24 cellular contexts compared by ENCODE assay signal in genomic region chr2:216366777-216367465, GRCh38. TPM values are rescaled to one million over a fixed set of nuclear protein-coding genes. Genes with fewer than 3 reads are reported as not detected.
DNase-seq lines count a peak whose midpoint lies in the region; ATAC-seq, FAIRE-seq and TF ChIP-seq lines count a peak whose summit lies in the region.
"Had no signal": no experiment of that assay in that cellular context is flagged by ENCODE, and none has a peak within 500 bp of the region (broad histone marks: within the 10 kb centered on the region; RNA-seq: fewer than 3 reads in every experiment).

No MANE protein-coding gene starts in this region.

- no peak overlapping the region for H3K4me2 ChIP-seq in endothelial cell of umbilical vein (ENCODE audit: insufficient read depth, low read length)
- peak overlapping the region; percentile 77 for H3K4me2 ChIP-seq in neural cell (ENCODE audit: low read length)

- H3K27me3 ChIP-seq in endothelial cell of umbilical vein (ENCODE audit: control insufficient read depth in 2 of 2, insufficient read depth in 2 of 2, low read length in 2 of 2), result no peaks in the 10 kb centered on the region
- H3K27me3 ChIP-seq in neural cell (ENCODE audit: insufficient read depth, low read depth, low read length), result no peaks in the 10 kb centered on the region
- peaks cover 53% of the 10 kb centered on the region for H3K27me3 ChIP-seq in transverse colon
- H3K27me3 ChIP-seq in aorta (ENCODE audit: control insufficient read depth in 1 of 2, insufficient read depth in 2 of 2, low read length in 1 of 2), result peaks cover 0 to 2% of the 10 kb centered on the region in 2 donors

- POLR2A ChIA-PET in HEK293 (lab: Yijun Ruan, JAX), result no interaction called here
- POLR2A ChIA-PET in endothelial cell of umbilical vein (lab: Charles Lee), result no interaction called here

- ATAC-seq in aorta (ENCODE audit: low FRiP score), result no peak
- ATAC-seq: activated T-cell treated with anti-CD3 and anti-CD28 coated beads, Interleukin-2, amount 50 U/mL, for 72 hours; stimulated activated memory B cell treated with anti-CD40 and anti-IgM and Interleukin-4, amounts not matched to agents 10 μg/mL and 1 μg/mL and 100 μg/mL, for 72 hours; WTC11 had no signal

- no peak overlapping the region for H3K27ac ChIP-seq in HEK293 (ENCODE audit: extremely low read depth, low read depth, low read length)
- no peak overlapping the region for H3K27ac ChIP-seq in endothelial cell of umbilical vein (ENCODE audit: insufficient read depth, low read depth, low read length)
- peak overlapping the region; percentile 19 for H3K27ac ChIP-seq in neural cell (ENCODE audit: low read length)
- H3K27ac ChIP-seq in transverse colon, result no peak overlapping the region
- H3K27ac ChIP-seq in aorta (ENCODE audit: low read depth in 1 of 2, low read length in 2 of 2), result no peak overlapping the region
- H3K27ac ChIP-seq: parathyroid adenoma, Peyer's patch had no signal

- 43 to 49% methylated on average over 5 of the region's 5 CpGs for WGBS in transverse colon (ENCODE audit: low coverage in 1 of 2), 2 donors
- WGBS in aorta, 2 donors, result 50 to 52% methylated on average over 5 of the region's 5 CpGs

- no peak for TF ChIP-seq CTCF in HEK293 (tag by site-specific recombination; IDR thresholded peaks at IDR 0.05)
- no peak for TF ChIP-seq CTCF in endothelial cell of umbilical vein (IDR thresholded peaks at IDR 0.05; ENCODE audit: extremely low read depth in 1 of 2, insufficient read depth in 1 of 2, low read depth in 1 of 2, low read length in 2 of 2)
- TF ChIP-seq CTCF in neural cell (IDR thresholded peaks at IDR 0.05; ENCODE audit: poor library complexity, severe bottlenecking), result no peak
- no peak for TF ChIP-seq CTCF in transverse colon (IDR thresholded peaks at IDR 0.05)

- peaks cover 3% of the 10 kb centered on the region; the same call in 1 of the 2 replicates for H3K4me1 ChIP-seq in HEK293 (ENCODE audit: control insufficient read depth, insufficient read depth, low read length)
- H3K4me1 ChIP-seq in endothelial cell of umbilical vein (ENCODE audit: control insufficient read depth, extremely low read depth, insufficient read depth, low read length), result peaks cover 51% of the 10 kb centered on the region
- peaks cover 0 to 9% (median 6%) of the 10 kb centered on the region in 4 donors for H3K4me1 ChIP-seq in transverse colon
- no peaks in the 10 kb centered on the region for H3K4me1 ChIP-seq in aorta (ENCODE audit: control insufficient read depth in 1 of 2, insufficient read depth in 2 of 2, low read length in 2 of 2)

- H4K20me1 ChIP-seq in endothelial cell of umbilical vein (replicated peaks; ENCODE audit: control insufficient read depth, extremely low read depth, insufficient read depth, low read length) (peaks cover 2% of the 10 kb centered on the region), neural cell (ENCODE audit: insufficient read depth) (no peaks in the 10 kb centered on the region)

- DNase-seq in amniotic epithelial cell (ENCODE audit: low read depth), result peak; percentile 26
- DNase-seq in endothelial cell of umbilical vein (ENCODE audit: low read depth, low spot score), result no peak
- DNase-seq in transverse colon, result no peak
- no peak for DNase-seq in stimulated activated CD4-positive, alpha-beta T cell treated with anti-CD3 and anti-CD28 coated beads, Interleukin-15, amount 100 ng/mL, for 24 hours
- no peak for DNase-seq in hypothalamus (lab: John Stamatoyannopoulos, UW)
- no peak for DNase-seq in aorta
- DNase-seq: activated naive CD4-positive, alpha-beta T cell; activated T-cell treated with anti-CD3 and anti-CD28 coated beads, Interleukin-2, amount 50 U/mL, for 72 hours; amygdala; CD4-positive, alpha-beta T cell; central memory CD4-positive, alpha-beta T cell; head of caudate nucleus; NCI-H1092; NCI-H187; nephron progenitor cell; Peyer's patch; SHP77 treated with DMSO at 0.1 percent for 48 hours; stimulated activated CD4-positive, alpha-beta T cell treated with anti-CD3 and anti-CD28 coated beads, Interleukin-4, amount 100 ng/mL, for 4 hours had no signal

- H3K9ac ChIP-seq in endothelial cell of umbilical vein (replicated peaks; ENCODE audit: extremely low read depth, insufficient read depth, low read length) (no peak overlapping the region), neural cell (ENCODE audit: low read length) (peak overlapping the region; percentile 47)
- H3K9ac ChIP-seq: parathyroid adenoma had no signal

- BruUV-seq in endothelial cell of umbilical vein (replicated peaks; lab: Mats Ljungman, UMichigan), result no TSS peak

- dilution Hi-C loops in endothelial cell of umbilical vein (cut with MboI; ENCODE audit: extremely low pct_ligation_motif_present, low sequenced_read_pairs), result no loop called here

- H3K79me2 ChIP-seq in endothelial cell of umbilical vein (ENCODE audit: control insufficient read depth, insufficient read depth, low read length), result peaks cover 29% of the 10 kb centered on the region
- peaks cover 15% of the 10 kb centered on the region for H3K79me2 ChIP-seq in neural cell (replicated peaks; ENCODE audit: insufficient read depth, low read length)
- H3K79me2 ChIP-seq: parathyroid adenoma had no signal

- peaks cover 4% of the 10 kb centered on the region for H3F3A ChIP-seq in neural cell (ENCODE audit: insufficient read depth, low read length, poor library complexity, severe bottlenecking)

- CTCF ChIA-PET in HEK293 (lab: Yijun Ruan, JAX) (interaction anchor here (0.7 to 1.4 kb wide), 3 partner anchors 35 to 1721 kb away, joined by 3 to 5 read pairs (median 4); no protein-coding TSS in a partner anchor), endothelial cell of umbilical vein (lab: Charles Lee) (interaction anchor here (0.6 to 1.4 kb wide), 10 partner anchors 14 to 149 kb away, joined by 3 to 6 read pairs (median 4); no protein-coding TSS in a partner anchor)

- no peaks in the 10 kb centered on the region for H3K9me3 ChIP-seq in HEK293 (ENCODE audit: control insufficient read depth, insufficient read depth, low read depth, low read length)
- no peaks in the 10 kb centered on the region for H3K9me3 ChIP-seq in endothelial cell of umbilical vein (replicated peaks; ENCODE audit: control insufficient read depth, insufficient read depth, low read length)
- H3K9me3 ChIP-seq in neural cell (ENCODE audit: low read length), result no peaks in the 10 kb centered on the region
- H3K9me3 ChIP-seq in transverse colon, result no peaks in the 10 kb centered on the region
- no peaks in the 10 kb centered on the region for H3K9me3 ChIP-seq in aorta (ENCODE audit: control insufficient read depth, low read length)

- no peaks in the 10 kb centered on the region for H3K9me1 ChIP-seq in endothelial cell of umbilical vein (replicated peaks; ENCODE audit: control insufficient read depth, extremely low read depth, insufficient read depth, low read length)

- in situ Hi-C loops in transverse colon (cut with MboI; ENCODE audit: low pct_ligation_motif_present in 1 of 4, low pct_unique_long_range_greater_than_20kb in 1 of 4, low sequenced_read_pairs in 3 of 4), result no loop called here

- peak; percentile 18 for FAIRE-seq in endothelial cell of umbilical vein (lab: Jason Lieb, UNC)
- FAIRE-seq: D721Med had no signal

- no peak overlapping the region for H3K4me3 ChIP-seq in HEK293 (ENCODE audit: low read depth, low read length)
- H3K4me3 ChIP-seq in endothelial cell of umbilical vein (replicated peaks in 1 of 3; ENCODE audit: insufficient read depth in 1 of 3, low read depth in 1 of 3, low read length in 3 of 3), result no peak overlapping the region
- peak overlapping the region; percentile 95 for H3K4me3 ChIP-seq in neural cell (ENCODE audit: low read length)
- no peak overlapping the region for H3K4me3 ChIP-seq in transverse colon
- H3K4me3 ChIP-seq in aorta (ENCODE audit: low read length in 2 of 2), result no peak overlapping the region
- H3K4me3 ChIP-seq: Peyer's patch had no signal

- TF ChIP-seq EP300 in neural cell (conservative IDR thresholded peaks at IDR 0.05; ENCODE audit: poor library complexity, severe bottlenecking) (no peak), transverse colon (IDR thresholded peaks at IDR 0.05; ENCODE audit: low read depth) (no peak)

- no peak for TF ChIP-seq RAD21 in neural cell (conservative IDR thresholded peaks at IDR 0.05)

- TF ChIP-seq POLR2A in endothelial cell of umbilical vein (IDR thresholded peaks at IDR 0.05; ENCODE audit: low read depth, low read length) (no peak), transverse colon (IDR thresholded peaks at IDR 0.05) (no peak)

- no peak overlapping the region for H2AFZ ChIP-seq in endothelial cell of umbilical vein (ENCODE audit: low read depth, low read length)
- H2AFZ ChIP-seq in neural cell (ENCODE audit: low read depth, low read length), result peak overlapping the region; percentile 27
- H2AFZ ChIP-seq: parathyroid adenoma had no signal

- intact Hi-C loops in endothelial cell of umbilical vein (cut with micrococcal nuclease) (no loop called here), transverse colon (cut with DNase I; ENCODE audit: low total_unique reads) (no loop called here), aorta (cut with DNase I) (no loop called here)

- no peaks in the 10 kb centered on the region for H3K9me2 ChIP-seq in neural cell (ENCODE audit: insufficient read depth, low read length)

- no peaks in the 10 kb centered on the region for H3K36me3 ChIP-seq in HEK293 (ENCODE audit: control insufficient read depth in 2 of 2, insufficient read depth in 1 of 2, low read length in 2 of 2)
- no peaks in the 10 kb centered on the region for H3K36me3 ChIP-seq in endothelial cell of umbilical vein (ENCODE audit: control insufficient read depth in 2 of 2, extremely low read depth in 1 of 2, insufficient read depth in 2 of 2, low read length in 2 of 2)
- no peaks in the 10 kb centered on the region for H3K36me3 ChIP-seq in neural cell (ENCODE audit: insufficient read depth, low read length)
- H3K36me3 ChIP-seq in transverse colon, result no peaks in the 10 kb centered on the region
- no peaks in the 10 kb centered on the region for H3K36me3 ChIP-seq in aorta (ENCODE audit: control insufficient read depth in 1 of 2, insufficient read depth in 2 of 2, low read length in 1 of 2)
- H3K36me3 ChIP-seq: Peyer's patch had no signal

RNA-seq across cellular contexts. Expression of gene MARCHF4, which starts 5.4 kb away (rescaled TPM):
- total RNA-seq in endothelial cell of umbilical vein, result 21.5 and 25.2 TPM in 2 replicates
- 11.3 and 11.7 TPM in 2 replicates for polyA plus RNA-seq in endothelial cell of umbilical vein
- 12.3 and 12.4 TPM in 2 replicates for polyA plus RNA-seq in endothelial cell of umbilical vein (2011; cell fraction: cytosol; rRNA removed)
- polyA plus RNA-seq in endothelial cell of umbilical vein (2011; cell fraction: nucleus; rRNA removed), result 7.8 and 8.5 TPM in 2 replicates
- polyA plus RNA-seq in endothelial cell of umbilical vein (2012), result 21.6 and 29.0 TPM in 2 replicates
- polyA minus RNA-seq in endothelial cell of umbilical vein, result 10.8 and 12.8 TPM in 2 replicates
- polyA minus RNA-seq in endothelial cell of umbilical vein (2011; cell fraction: cytosol; rRNA and poly(A)+ RNA removed), result not detected
- polyA minus RNA-seq in endothelial cell of umbilical vein (2011; cell fraction: nucleus; rRNA and poly(A)+ RNA removed), result 9.0 and 10.9 TPM in 2 replicates
- polyA plus RNA-seq in neural cell, result 10.1 and 13.0 TPM in 2 replicates
- 16.3 and 19.0 TPM in 2 replicates for polyA minus RNA-seq in neural cell
- total RNA-seq in transverse colon, result 1 to 10 TPM in 1 of 4 donors, under 1 TPM in 1, not detected in 2; 0.14 to 1.4 TPM
- under 1 TPM in 1 of 2 donors, not detected in 1; 0.13 TPM for total RNA-seq in aorta
- polyA plus RNA-seq in aorta, result not detected
- total RNA-seq: activated T-cell treated with anti-CD3 and anti-CD28 coated beads, Interleukin-2, amount 50 U/mL, for 72 hours; CD4-positive, alpha-beta T cell had no signal

RNA-seq across cellular contexts. Expression of gene SMARCAL1, which starts 45.4 kb away (rescaled TPM):
- total RNA-seq in endothelial cell of umbilical vein (28.2 and 30.7 TPM in 2 replicates), transverse colon (10 to 100 TPM; 16.9 to 32.2 (median 23.6) TPM), aorta (10 to 100 TPM; 13.9 to 29.8 TPM)
- polyA plus RNA-seq in endothelial cell of umbilical vein (24.5 and 25.4 TPM in 2 replicates), neural cell (7.5 and 14.7 TPM in 2 replicates), aorta (10 to 100 TPM in 1 of 2 donors, 1 to 10 TPM in 1; 9.4 to 10.9 TPM)
- 27.8 and 28.6 TPM in 2 replicates for polyA plus RNA-seq in endothelial cell of umbilical vein (2011; cell fraction: cytosol; rRNA removed)
- polyA plus RNA-seq in endothelial cell of umbilical vein (2011; cell fraction: nucleus; rRNA removed), result 33.4 and 40.5 TPM in 2 replicates
- polyA plus RNA-seq in endothelial cell of umbilical vein (2012), result 20.7 and 22.3 TPM in 2 replicates
- polyA minus RNA-seq in endothelial cell of umbilical vein (47.6 and 48.6 TPM in 2 replicates), neural cell (24.3 and 27.1 TPM in 2 replicates)
- polyA minus RNA-seq in endothelial cell of umbilical vein (2011; cell fraction: cytosol; rRNA and poly(A)+ RNA removed), result 7.8 TPM
- polyA minus RNA-seq in endothelial cell of umbilical vein (2011; cell fraction: nucleus; rRNA and poly(A)+ RNA removed), result 66.7 and 68.1 TPM in 2 replicates
